In genomic region chr9:86962692-86963091, GRCh38 we compare ENCODE assay signal across 24 cellular contexts.
"Had no signal": no experiment of that assay in that cellular context is flagged by ENCODE, and none has a peak within 500 bp of the region (broad histone marks: within the 10 kb centered on the region; RNA-seq: fewer than 3 reads in every experiment).

No MANE protein-coding gene starts in this region.

- H3K27me3 ChIP-seq: neural progenitor cell, right atrium auricular region, sigmoid colon, tibial nerve, upper lobe of left lung, uterus had no signal

- FAIRE-seq: endothelial cell of umbilical vein, frontal cortex had no signal

- H3K36me3 ChIP-seq: colonic mucosa, neural progenitor cell, right atrium auricular region, sigmoid colon, spleen, thoracic aorta, tibial nerve, upper lobe of left lung, uterus had no signal

- H3K9me3 ChIP-seq: colonic mucosa, mucosa of descending colon, right atrium auricular region, sigmoid colon, spleen, thoracic aorta, tibial nerve, upper lobe of left lung, uterus had no signal

- H3K79me2 ChIP-seq: parathyroid adenoma had no signal

- H2AFZ ChIP-seq: neural progenitor cell, parathyroid adenoma had no signal

- ATAC-seq: left ventricle myocardium superior; mucosa of descending colon; stimulated activated memory B cell treated with anti-CD40 and anti-IgM and Interleukin-4, amounts not matched to agents 10 μg/mL and 1 μg/mL and 100 μg/mL, for 72 hours; stimulated activated naive CD8-positive, alpha-beta T cell treated with anti-CD3 and anti-CD28 coated beads, Interleukin-15, Interleukin-2, amounts not matched to agents 100 U/mL and 50 U/mL, for 24 hours had no signal

- H3K4me1 ChIP-seq: colonic mucosa, neural progenitor cell, right atrium auricular region, spleen, tibial nerve had no signal

- H3K4me2 ChIP-seq: neural progenitor cell had no signal

- H3K4me3 ChIP-seq: colonic mucosa, mucosa of descending colon, neural progenitor cell, right atrium auricular region, thoracic aorta, tibial nerve, uterus had no signal

- DNase-seq: colonic mucosa; effector memory CD4-positive, alpha-beta T cell; erythroblast; hypothalamus; immature natural killer cell; islet precursor cell; left ventricle myocardium superior; mesenchymal stem cell; mucosa of descending colon; naive B cell; sigmoid colon; spleen; stimulated activated CD4-positive, alpha-beta T cell treated with anti-CD3 and anti-CD28 coated beads, Interleukin-4, amount 100 ng/mL, for 4 hours; stimulated activated naive CD8-positive, alpha-beta T cell treated with anti-CD3 and anti-CD28 coated beads, Interleukin-15, Interleukin-2, amounts not matched to agents 100 U/mL and 50 U/mL, for 24 hours; upper lobe of left lung; uterus had no signal

- H3K9ac ChIP-seq: neural progenitor cell, parathyroid adenoma had no signal

- H3K27ac ChIP-seq: colonic mucosa, neural progenitor cell, parathyroid adenoma, right atrium auricular region, sigmoid colon, spleen, thoracic aorta, tibial nerve, upper lobe of left lung, uterus had no signal
